Comparison of ENCODE assay signal across 19 cellular contexts in genomic region chr15:67548532-67548852, GRCh38. TPM values are rescaled to one million over a fixed set of nuclear protein-coding genes. Genes with fewer than 3 reads are reported as not detected.
DNase-seq lines count a peak whose midpoint lies in the region; FAIRE-seq and TF ChIP-seq lines count a peak whose summit lies in the region.
"Had no signal": no experiment of that assay in that cellular context is flagged by ENCODE, and none has a peak within 500 bp of the region (broad histone marks: within the 10 kb centered on the region; RNA-seq: fewer than 3 reads in every experiment).

No MANE protein-coding gene starts in this region.

- no peak overlapping the region for H3K56ac ChIP-seq in H1 (replicated peaks; ENCODE audit: insufficient read length, low read depth, low read length)

- H4K91ac ChIP-seq in H1 (replicated peaks; ENCODE audit: insufficient read length, low read length): no peak overlapping the region

- no peak overlapping the region for H3K4me3 ChIP-seq in BLaER1 treated with 17β-estradiol and CSF1 and Interleukin-3, amounts not matched to agents 10 nM and 100 nM
- H3K4me3 ChIP-seq in OCI-LY7 (ENCODE audit: low read depth, low read length, poor library complexity, severe bottlenecking): no peak overlapping the region
- no peak overlapping the region for H3K4me3 ChIP-seq in H1 (ENCODE audit: extremely low read depth in 1 of 4, insufficient read depth in 2 of 4, low read depth in 3 of 4, low read length in 4 of 4)
- H3K4me3 ChIP-seq: lung, uterus had no signal

- TF ChIP-seq CTCF in OCI-LY7 (conservative IDR thresholded peaks at IDR 0.05; ENCODE audit: low read length) (no peak), H1 (IDR thresholded peaks at IDR 0.05; ENCODE audit: control extremely low read depth in 1 of 3, insufficient read depth in 1 of 3, low read depth in 1 of 3, low read length in 3 of 3) (no peak), neural crest cell (conservative IDR thresholded peaks at IDR 0.05) (no peak)

- H2BK15ac ChIP-seq in H1 (ENCODE audit: low read length): no peak overlapping the region

- peaks cover 11 to 34% (median 24%) of the 10 kb centered on the region in 10 experiments for H3K4me1 ChIP-seq in BLaER1 treated with 17β-estradiol and CSF1 and Interleukin-3, amounts not matched to agents 10 nM and 100 nM
- H3K4me1 ChIP-seq in OCI-LY7 (ENCODE audit: insufficient read depth, low read length, poor library complexity, severe bottlenecking) (peaks cover 46% of the 10 kb centered on the region), H1 (replicated peaks in 1 of 4; ENCODE audit: control insufficient read depth in 3 of 4, insufficient read depth in 4 of 4, low read length in 3 of 4) (peaks cover 0 to 18% (median 6%) of the 10 kb centered on the region in 4 experiments; a peak in 6 of 7 replicates)

- H3K36me3 ChIP-seq in BLaER1 treated with 17β-estradiol and CSF1 and Interleukin-3, amounts not matched to agents 10 nM and 100 nM: peaks cover 27 to 60% (median 46%) of the 10 kb centered on the region in 11 experiments
- H3K36me3 ChIP-seq in OCI-LY7 (ENCODE audit: insufficient read depth, low read length) (peaks cover 44% of the 10 kb centered on the region), H1 (ENCODE audit: control insufficient read depth in 2 of 4, insufficient read depth in 4 of 4, low read length in 3 of 4) (peaks cover 0 to 8% (median 2%) of the 10 kb centered on the region in 4 experiments; a peak in 3 of 8 replicates)
- H3K36me3 ChIP-seq: uterus had no signal

- no peak overlapping the region for H3K14ac ChIP-seq in H1 (ENCODE audit: insufficient read length)

- no peak for TF ChIP-seq RAD21 in H1 (IDR thresholded peaks at IDR 0.05 in 1 of 2, conservative IDR thresholded peaks at IDR 0.05 in 1 of 2; ENCODE audit: low read depth in 2 of 2, low read length in 2 of 2)

- H3K27me3 Mint-ChIP-seq in neural crest cell (ENCODE audit: low read depth): no peaks in the 10 kb centered on the region

- no peak overlapping the region for H3K27ac Mint-ChIP-seq in neural crest cell (ENCODE audit: unreplicated experiment)
- H3K27ac Mint-ChIP-seq: T-helper 1 cell treated with Interleukin-12 subunit alpha and Interleukin-12 subunit beta and Interleukin-4 antibody, amounts not matched to agents 30 μg/mL and 1 μg/mL, for 36 hours had no signal

- TF ChIP-seq EP300 in H1 (IDR thresholded peaks at IDR 0.05; ENCODE audit: borderline replicate concordance in 1 of 2, low read depth in 2 of 2, low read length in 2 of 2): no peak

- peaks cover 11% of the 10 kb centered on the region; the same call in 1 of the 2 replicates for H3K79me2 ChIP-seq in OCI-LY7 (ENCODE audit: insufficient read depth, low read depth, low read length)
- H3K79me2 ChIP-seq in H1 (ENCODE audit: control insufficient read depth in 1 of 2, insufficient read depth in 2 of 2, low read length in 2 of 2): no peaks in the 10 kb centered on the region

- H3K9me3 ChIP-seq in BLaER1 treated with 17β-estradiol and CSF1 and Interleukin-3, amounts not matched to agents 10 nM and 100 nM (replicated peaks in 1 of 11): no peaks in the 10 kb centered on the region
- H3K9me3 ChIP-seq in OCI-LY7 (ENCODE audit: low read length): no peaks in the 10 kb centered on the region
- no peaks in the 10 kb centered on the region for H3K9me3 ChIP-seq in H1 (ENCODE audit: insufficient read depth in 2 of 2, low read depth in 1 of 2, low read length in 1 of 2)
- H3K9me3 ChIP-seq: neutrophil, uterus had no signal

- H4K5ac ChIP-seq in H1 (ENCODE audit: insufficient read length, low read depth, low read length): no peak overlapping the region

- no peaks in the 10 kb centered on the region for H3K9me3 Mint-ChIP-seq in neural crest cell
- H3K9me3 Mint-ChIP-seq: T-helper 1 cell treated with Interleukin-12 subunit alpha and Interleukin-12 subunit beta and Interleukin-4 antibody, amounts not matched to agents 30 μg/mL and 1 μg/mL, for 36 hours had no signal

- no peak overlapping the region for H3K4ac ChIP-seq in H1 (replicated peaks; ENCODE audit: insufficient read length, low read depth, low read length)

- CTCF ChIA-PET in OCI-LY7 (lab: Charles Lee; ENCODE audit: unreplicated experiment): no interaction called here
- CTCF ChIA-PET in H1 (lab: Charles Lee; ENCODE audit: partially characterized antibody): interaction anchor here (1.0 to 2.0 kb wide), 4 partner anchors 10 to 672 kb away, joined by 3 to 8 read pairs (median 4); no protein-coding TSS in a partner anchor

- H3K9ac ChIP-seq in BLaER1 treated with 17β-estradiol and CSF1 and Interleukin-3, amounts not matched to agents 10 nM and 100 nM: no peak overlapping the region
- H3K9ac ChIP-seq in H1 (replicated peaks in 1 of 4; ENCODE audit: extremely low read depth in 1 of 4, low read depth in 3 of 4, low read length in 3 of 4): no peak overlapping the region

- H3K4me3 Mint-ChIP-seq in neural crest cell: peak overlapping the region; percentile 56
- H3K4me3 Mint-ChIP-seq: T-helper 1 cell treated with Interleukin-12 subunit alpha and Interleukin-12 subunit beta and Interleukin-4 antibody, amounts not matched to agents 30 μg/mL and 1 μg/mL, for 36 hours had no signal

- DNase-seq in OCI-LY7 (ENCODE audit: low spot score): no peak
- no peak for DNase-seq in H1 (ENCODE audit: low read depth in 1 of 2, low spot score in 2 of 2)
- DNase-seq in neural crest cell (ENCODE audit: low read depth, low spot score): no peak
- DNase-seq in retina: no peak
- no peak for DNase-seq in islet precursor cell
- DNase-seq in HT-29 (ENCODE audit: low spot score): no peak
- DNase-seq in nucleus accumbens (lab: John Stamatoyannopoulos, UW): no peak
- DNase-seq: activated CD4-positive, CD25-positive, alpha-beta regulatory T cell treated with anti-CD3 and anti-CD28 coated beads, Interleukin-2, amount 50 U/mL, for 72 hours; foreskin melanocyte; NCI-H2029; NCI-H526 treated with DMSO at 0.1 percent for 48 hours; stimulated activated naive CD8-positive, alpha-beta T cell treated with anti-CD3 and anti-CD28 coated beads, Interleukin-15, Interleukin-2, amounts not matched to agents 100 U/mL and 50 U/mL, for 24 hours; uterus had no signal

- no peak overlapping the region for H3K27ac ChIP-seq in BLaER1 treated with 17β-estradiol and CSF1 and Interleukin-3, amounts not matched to agents 10 nM and 100 nM
- H3K27ac ChIP-seq in OCI-LY7 (ENCODE audit: low read depth, low read length, poor library complexity, severe bottlenecking) (peak overlapping the region; percentile 27), H1 (ENCODE audit: low read depth, low read length) (no peak overlapping the region)
- H3K27ac ChIP-seq: neutrophil, uterus had no signal

- H3K23ac ChIP-seq in H1 (ENCODE audit: insufficient read length): no peak overlapping the region

- H3K27me3 ChIP-seq in BLaER1 treated with 17β-estradiol and CSF1 and Interleukin-3, amounts not matched to agents 10 nM and 100 nM: no peaks in the 10 kb centered on the region
- no peaks in the 10 kb centered on the region; a peak in 1 of 7 replicates for H3K27me3 ChIP-seq in H1 (replicated peaks in 1 of 4; ENCODE audit: control insufficient read depth in 3 of 4, extremely low read depth in 1 of 4, insufficient read depth in 3 of 4, low read length in 3 of 4)
- H3K27me3 ChIP-seq: neutrophil, uterus had no signal

- BruUV-seq in OCI-LY7 (replicated peaks; lab: Mats Ljungman, UMichigan): no TSS peak

- H2AFZ ChIP-seq in OCI-LY7 (ENCODE audit: low read length) (no peak overlapping the region), H1 (ENCODE audit: low read length) (no peak overlapping the region)

- H3K4me2 ChIP-seq in BLaER1 treated with 17β-estradiol and CSF1 and Interleukin-3, amounts not matched to agents 10 nM and 100 nM: peak overlapping the region in 6 of 11 experiments; percentile 1 to 49 (median 20); a peak in 5 of 22 replicates
- H3K4me2 ChIP-seq in OCI-LY7 (ENCODE audit: low read length): peak overlapping the region; percentile 50
- peak overlapping the region in 1 of 2 experiments; percentile 62; a peak in 2 of 4 replicates for H3K4me2 ChIP-seq in H1 (ENCODE audit: insufficient read depth in 1 of 2, low read depth in 2 of 2, low read length in 2 of 2)

- H2BK12ac ChIP-seq in H1 (ENCODE audit: low read depth, low read length): no peak overlapping the region; the same call in 1 of the 2 replicates

- POLR2A ChIA-PET in OCI-LY7 (lab: Charles Lee): interaction anchor here (1.9 kb wide), 1 partner anchor 9 kb away, joined by 9 read pairs; no protein-coding TSS in a partner anchor
- POLR2A ChIA-PET in H1 (lab: Charles Lee; ENCODE audit: partially characterized antibody): interaction anchor here (0.7 to 1.7 kb wide), 6 partner anchors 9 to 667 kb away, joined by 3 to 5 read pairs (median 4); no protein-coding TSS in a partner anchor

- H3K23me2 ChIP-seq in H1 (ENCODE audit: low read depth, low read length): no peaks in the 10 kb centered on the region

- peaks cover 0 to 10% (median 3%) of the 10 kb centered on the region in 11 experiments; a peak in 7 of 22 replicates for H4K20me1 ChIP-seq in BLaER1 treated with 17β-estradiol and CSF1 and Interleukin-3, amounts not matched to agents 10 nM and 100 nM
- H4K20me1 ChIP-seq in OCI-LY7 (ENCODE audit: insufficient read depth, low read length): no peaks in the 10 kb centered on the region; the same call in 1 of the 2 replicates
- no peaks in the 10 kb centered on the region for H4K20me1 ChIP-seq in H1 (replicated peaks in 1 of 2; ENCODE audit: control insufficient read depth in 1 of 2, insufficient read depth in 2 of 2, low read length in 2 of 2)

- no peak for TF ChIP-seq POLR2A in H1 (IDR thresholded peaks at IDR 0.05; ENCODE audit: control extremely low read depth in 1 of 2, low read depth in 2 of 2, low read length in 2 of 2)

- H2AK5ac ChIP-seq in H1 (ENCODE audit: low read depth, low read length): no peak overlapping the region; the same call in 1 of the 2 replicates

- H2BK20ac ChIP-seq in H1 (ENCODE audit: low read length): no peak overlapping the region; the same call in 1 of the 2 replicates

- H3K4me1 Mint-ChIP-seq in neural crest cell: peaks cover 47% of the 10 kb centered on the region

- peak overlapping the region; percentile 61 for H2BK120ac ChIP-seq in H1 (replicated peaks; ENCODE audit: low read depth, low read length)

- intact Hi-C loops in OCI-LY7 (cut with micrococcal nuclease; ENCODE audit: unreplicated experiment): no loop called here

- FAIRE-seq in H1 (lab: Jason Lieb, UNC): no peak
- FAIRE-seq: endometrium, GM12891 had no signal

- H2BK5ac ChIP-seq in H1 (ENCODE audit: low read depth, low read length): no peak overlapping the region

- H3K36me3 Mint-ChIP-seq in neural crest cell (ENCODE audit: low read depth): peaks cover 3% of the 10 kb centered on the region

- H3K9me2 ChIP-seq in OCI-LY7 (ENCODE audit: insufficient read depth, low read length): no peaks in the 10 kb centered on the region

- H3K18ac ChIP-seq in H1 (ENCODE audit: extremely low read depth, low read length): no peak overlapping the region

- H4K8ac ChIP-seq in H1 (ENCODE audit: extremely low read depth, insufficient read depth, low read length): no peak overlapping the region

- peaks cover 2% of the 10 kb centered on the region; the same call in 1 of the 2 replicates for H3K79me1 ChIP-seq in H1 (ENCODE audit: low read depth, low read length)

RNA-seq across cellular contexts. Expression of gene MAP2K5, which starts 6.0 kb away (rescaled TPM):
- total RNA-seq in OCI-LY7 (2014; rRNA removed; shearing (Covaris generic)): 9.0 and 10.2 TPM in 2 replicates
- total RNA-seq in OCI-LY7 (2022): 35.0 and 44.6 TPM in 2 replicates
- 13.8 and 15.8 TPM in 2 replicates for total RNA-seq in H1 (2021; fragmentation: NEBNext Ultra II Directional; extraction: Animal tissue kit (Norgen Biotek cat#: 25700))
- polyA plus RNA-seq in H1 (2011; rRNA removed): 4.4 and 6.9 TPM in 2 replicates
- polyA plus RNA-seq in H1 (2011; cell fraction: cytosol; rRNA removed): 3.5 TPM
- polyA plus RNA-seq in H1 (2011; cell fraction: nucleus; rRNA removed): 10.7 TPM
- 11.0 to 14.2 TPM (median 11.1 TPM) in 4 replicates for polyA plus RNA-seq in H1 (2012, experiment 1 of 2)
- polyA plus RNA-seq in H1 (2012, experiment 2 of 2): 19.4 TPM
- 12.1 TPM for polyA plus RNA-seq in H1 (2013, experiment 1 of 2)
- 12.1 TPM for polyA plus RNA-seq in H1 (2013, experiment 2 of 2)
- polyA minus RNA-seq in H1 (2011; rRNA and poly(A)+ RNA removed): 7.2 and 8.3 TPM in 2 replicates
- 6.9 TPM for polyA minus RNA-seq in H1 (2011; cell fraction: cytosol; rRNA and poly(A)+ RNA removed)
- 24.8 TPM for polyA minus RNA-seq in H1 (2011; cell fraction: nucleus; rRNA and poly(A)+ RNA removed)
- total RNA-seq in neural crest cell: 19.6 and 25.2 TPM in 2 replicates
- 3.6 and 3.8 TPM in 2 replicates for total RNA-seq in HT-29 (2014; rRNA removed; shearing (Covaris generic))

RNA-seq across cellular contexts. Expression of gene C15orf61, which starts 27.6 kb away (rescaled TPM):
- total RNA-seq in OCI-LY7 (2014; rRNA removed; shearing (Covaris generic)): 13.3 and 18.3 TPM in 2 replicates
- total RNA-seq in OCI-LY7 (2022) (9.3 and 12.2 TPM in 2 replicates), neural crest cell (6.8 and 7.6 TPM in 2 replicates)
- 2.0 and 3.0 TPM in 2 replicates for total RNA-seq in H1 (2021; fragmentation: NEBNext Ultra II Directional; extraction: Animal tissue kit (Norgen Biotek cat#: 25700))
- 1.7 and 2.1 TPM in 2 replicates for polyA plus RNA-seq in H1 (2011; rRNA removed)
- 1.2 TPM for polyA plus RNA-seq in H1 (2011; cell fraction: cytosol; rRNA removed)
- 1.3 TPM for polyA plus RNA-seq in H1 (2011; cell fraction: nucleus; rRNA removed)
- 0.88 to 1.8 TPM (median 1.0 TPM) in 4 replicates for polyA plus RNA-seq in H1 (2012, experiment 1 of 2)
- polyA plus RNA-seq in H1 (2012, experiment 2 of 2): 0.46 TPM
- 1.8 TPM for polyA plus RNA-seq in H1 (2013, experiment 1 of 2)
- 2.7 TPM for polyA plus RNA-seq in H1 (2013, experiment 2 of 2)
- 1.1 and 2.0 TPM in 2 replicates for polyA minus RNA-seq in H1 (2011; rRNA and poly(A)+ RNA removed)
- 0.37 TPM for polyA minus RNA-seq in H1 (2011; cell fraction: cytosol; rRNA and poly(A)+ RNA removed)
- polyA minus RNA-seq in H1 (2011; cell fraction: nucleus; rRNA and poly(A)+ RNA removed): 3.9 TPM
- total RNA-seq in HT-29 (2014; rRNA removed; shearing (Covaris generic)): 5.4 and 9.6 TPM in 2 replicates
